ENCODE assay signal across 20 cellular contexts in the genomic region with DNA sequence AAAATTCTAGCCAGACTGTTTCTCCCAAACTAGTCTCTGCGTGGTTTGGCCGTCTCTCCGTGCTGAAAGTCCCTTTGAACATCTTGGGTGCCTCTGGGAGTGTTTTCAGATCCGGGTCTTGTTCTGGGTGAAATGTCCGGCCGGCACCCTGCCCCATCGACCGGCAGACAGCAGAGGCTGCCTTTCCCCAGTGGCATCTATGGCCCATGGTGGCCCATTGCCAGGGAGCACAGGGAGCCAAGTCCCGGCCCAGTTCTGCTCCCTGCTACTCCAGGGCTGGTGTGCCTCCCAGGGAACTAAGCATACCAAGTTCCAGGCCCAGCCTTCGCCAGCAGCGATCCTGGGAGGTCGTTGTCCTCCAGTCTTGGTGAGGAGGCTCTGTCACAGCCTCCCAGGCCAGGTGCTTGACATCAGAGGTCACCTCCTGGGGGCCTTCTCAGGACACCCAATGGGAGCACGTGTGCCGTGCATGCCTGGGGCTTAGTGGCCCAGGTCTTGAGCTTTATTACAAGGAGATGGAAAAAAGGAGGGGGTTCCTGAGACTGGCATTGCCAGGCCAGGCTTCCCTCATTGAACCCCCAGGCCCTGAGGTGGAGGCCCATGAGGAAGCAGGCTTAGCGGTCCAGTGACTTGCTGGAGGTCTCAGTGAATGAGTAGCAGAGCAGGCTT. TPM values are rescaled to one million over a fixed set of nuclear protein-coding genes. Genes with fewer than 3 reads are reported as not detected.
DNase-seq lines count a peak whose midpoint lies in the region; ATAC-seq and TF ChIP-seq lines count a peak whose summit lies in the region.
"Had no signal": no experiment of that assay in that cellular context is flagged by ENCODE, and none has a peak within 500 bp of the region (broad histone marks: within the 10 kb centered on the region; RNA-seq: fewer than 3 reads in every experiment).

No MANE protein-coding gene starts in this region.

- no peaks in the 10 kb centered on the region for H3K9me3 ChIP-seq in psoas muscle
- H3K9me3 ChIP-seq: adrenal gland, vagina had no signal

- no peaks in the 10 kb centered on the region for H3K4me1 ChIP-seq in psoas muscle
- H3K4me1 ChIP-seq: adrenal gland, vagina had no signal

- ATAC-seq in left colon (peak; percentile 5), psoas muscle (peak in 3 of 4 donors; percentile 2 to 17 (median 14)), HG03139 (IDR thresholded peaks at IDR 0.05; ENCODE audit: unreplicated experiment) (no peak), HG02623 (IDR thresholded peaks at IDR 0.05; ENCODE audit: unreplicated experiment) (no peak), HG02588 (IDR thresholded peaks at IDR 0.05; ENCODE audit: unreplicated experiment) (no peak)

- H3K4me3 ChIP-seq in psoas muscle: no peak overlapping the region
- H3K4me3 ChIP-seq: adrenal gland, vagina had no signal

- H3K27me3 ChIP-seq in psoas muscle (ENCODE audit: insufficient read depth in 3 of 3, low read length in 2 of 3): peaks cover 0 to 4% (median 0%) of the 10 kb centered on the region in 3 donors
- H3K27me3 ChIP-seq: adrenal gland, vagina had no signal

- DNase-seq in C1 segment of cervical spinal cord (lab: John Stamatoyannopoulos, UW): peak in 12 of 14 donors; percentile 23 to 81 (median 62)
- peak in 56 of 61 donors; percentile 11 to 83 (median 64) for DNase-seq in caudate nucleus (lab: John Stamatoyannopoulos, UW)
- no peak for DNase-seq in left colon
- no peak for DNase-seq in psoas muscle
- DNase-seq: activated CD4-positive, CD25-positive, alpha-beta regulatory T cell treated with anti-CD3 and anti-CD28 coated beads, Interleukin-2, amount 50 U/mL, for 72 hours; activated CD8-positive, alpha-beta memory T cell treated with anti-CD3 and anti-CD28 coated beads for 24 hours; activated T-cell treated with anti-CD3 and anti-CD28 coated beads, Interleukin-2, amount 50 U/mL, for 24 hours; adrenal gland; DMS79; mammary epithelial cell; NCI-H1694; NCI-H2227 treated with DMSO at 0.1 percent for 48 hours; NCI-H82; PC-3; SIG-M5; T-cell had no signal

- no peak for TF ChIP-seq CTCF in psoas muscle (IDR thresholded peaks at IDR 0.05)

- H3K36me3 ChIP-seq in psoas muscle (ENCODE audit: insufficient read depth in 1 of 2, low read depth in 1 of 2): peaks cover 0 to 30% of the 10 kb centered on the region in 2 donors
- H3K36me3 ChIP-seq: vagina had no signal

- H3K27ac ChIP-seq in caudate nucleus (ENCODE audit: low read depth, low read length) (peak overlapping the region; percentile 89), psoas muscle (no peak overlapping the region)
- H3K27ac ChIP-seq: adrenal gland, vagina had no signal

- intact Hi-C loops in left colon (cut with DNase I, micrococcal nuclease) (no loop called here), psoas muscle (cut with DNase I) (no loop called here)

- WGBS in psoas muscle, 3 donors: 47 to 58% (median 50%) methylated on average over 15 of the region's 15 CpGs

RNA-seq across cellular contexts. Expression of a gene that starts 53.9 kb away (rescaled TPM):
- total RNA-seq in left colon (10 to 100 TPM; 37.6 to 44.5 TPM), psoas muscle (10 to 100 TPM; 15.0 to 24.2 (median 20.3) TPM)
- polyA plus RNA-seq in psoas muscle: 10 to 100 TPM; 10.2 to 16.3 (median 15.5) TPM

Comparison
In these comparisons a context has a peak if more than half of its experiments do, and no peak if none do; other contexts are left out.
1. DNase-seq: peak in C1 segment of cervical spinal cord (12 of 14) and caudate nucleus (56 of 61); none in left colon (0 of 2) and psoas muscle (0 of 2).
2. ATAC-seq: peak in left colon (single experiment) and psoas muscle (3 of 4); none in HG03139 (single experiment), HG02623 (single experiment) and HG02588 (single experiment).